ENCODE assay signal across 8 cellular contexts in genomic region chr11:60756307-60757032, GRCh38. TPM values are rescaled to one million over a fixed set of nuclear protein-coding genes. Genes with fewer than 3 reads are reported as not detected.
DNase-seq lines count a peak whose midpoint lies in the region; ATAC-seq, FAIRE-seq and TF ChIP-seq lines count a peak whose summit lies in the region.

Gene MS4A15, plus strand, starts transcription at chr11:60756867. Its CDS starts 6,867 bp downstream, at chr11:60763734.

- peak; percentile 86 for ATAC-seq in K562
- no peak for ATAC-seq in gastrocnemius medialis

- H3K36me3 ChIP-seq in K562 (ENCODE audit: control insufficient read depth, insufficient read depth, low read length) (no peaks in the 10 kb centered on the region), gastrocnemius medialis (no peaks in the 10 kb centered on the region), vagina (no peaks in the 10 kb centered on the region)

- peaks cover 0 to 8% of the 10 kb centered on the region in 2 experiments; a peak in 2 of 5 replicates for H3K4me1 ChIP-seq in K562 (replicated peaks in 1 of 2; ENCODE audit: control insufficient read depth in 2 of 2, insufficient read depth in 2 of 2, low read length in 2 of 2)
- peaks cover under 1% of the 10 kb centered on the region in 2 donors for H3K4me1 ChIP-seq in gastrocnemius medialis
- H3K4me1 ChIP-seq in vagina: no peaks in the 10 kb centered on the region

- no peak within 1 kb of the TSS for H3K4me2 ChIP-seq in K562 (ENCODE audit: insufficient read depth, low read length)

- CTCF ChIA-PET in K562 (lab: Yijun Ruan, JAX; ENCODE audit: low intra/inter-chr PET ratio): no interaction called here

- H3K9ac ChIP-seq in K562 (ENCODE audit: insufficient read depth in 1 of 2, low read depth in 2 of 2, low read length in 2 of 2): no peak within 1 kb of the TSS

- in situ Hi-C loops in K562 (cut with MboI) (no loop called here), gastrocnemius medialis (cut with MboI; ENCODE audit: low sequenced_read_pairs in 4 of 4) (no loop called here)

- no peaks in the 10 kb centered on the region for H3K79me2 ChIP-seq in K562 (ENCODE audit: control insufficient read depth, insufficient read depth, low read length)

- POLR2A ChIA-PET in K562 (lab: Yijun Ruan, JAX): interaction anchor here (0.7 to 1.5 kb wide), 2 partner anchors 26 to 36 kb away, joined by 3 read pairs; no protein-coding TSS in a partner anchor

- H2AFZ ChIP-seq in K562 (ENCODE audit: low read depth, low read length): no peak within 1 kb of the TSS

- TF ChIP-seq POLR2A in K562 (conservative IDR thresholded peaks at IDR 0.05) (no peak), gastrocnemius medialis (IDR thresholded peaks at IDR 0.05) (no peak), vagina (IDR thresholded peaks at IDR 0.05) (no peak)

- H3K4me3 ChIP-seq in GM12864 (ENCODE audit: low read depth, low read length) (no peak within 1 kb of the TSS), LNCaP clone FGC (ENCODE audit: low read depth, low read length) (no peak within 1 kb of the TSS), K562 (no peak within 1 kb of the TSS), gastrocnemius medialis (no peak within 1 kb of the TSS), vagina (no peak within 1 kb of the TSS)

- no peak for TF ChIP-seq EP300 in K562 (IDR thresholded peaks at IDR 0.05; ENCODE audit: low read length)

- H4K20me1 ChIP-seq in K562 (replicated peaks; ENCODE audit: control insufficient read depth, insufficient read depth, low read length): no peaks in the 10 kb centered on the region

- FAIRE-seq in K562 (lab: Jason Lieb, UNC): peak; percentile 86

- H3K27ac ChIP-seq in K562 (ENCODE audit: extremely low read depth, low read depth, low read length): no peak within 1 kb of the TSS
- no peak within 1 kb of the TSS for H3K27ac ChIP-seq in gastrocnemius medialis
- H3K27ac ChIP-seq in vagina: no peak within 1 kb of the TSS

- H3K9me3 ChIP-seq in K562 (replicated peaks; ENCODE audit: control insufficient read depth, insufficient read depth, low read depth, low read length) (no peaks in the 10 kb centered on the region), gastrocnemius medialis (no peaks in the 10 kb centered on the region), vagina (no peaks in the 10 kb centered on the region)

- H3K27me3 ChIP-seq in K562 (ENCODE audit: control insufficient read depth in 2 of 2, insufficient read depth in 2 of 2, low read length in 2 of 2): peaks cover 28 to 37% of the 10 kb centered on the region in 2 experiments
- H3K27me3 ChIP-seq in gastrocnemius medialis: peaks cover 0 to 2% (median 0%) of the 10 kb centered on the region in 3 donors
- no peaks in the 10 kb centered on the region for H3K27me3 ChIP-seq in vagina

- H3K9me1 ChIP-seq in K562 (ENCODE audit: control insufficient read depth, insufficient read depth, low read length): no peaks in the 10 kb centered on the region

- TF ChIP-seq RAD21 in K562 (CRISPR knock-in tag; conservative IDR thresholded peaks at IDR 0.05 in 1 of 2, IDR thresholded peaks at IDR 0.05 in 1 of 2): peak in 1 of 2 experiments; percentile 45; a peak in 2 of 4 replicates

- BruUV-seq in K562 (replicated peaks; lab: Mats Ljungman, UMichigan): no TSS peak

- TF ChIP-seq CTCF in GM12864 (IDR thresholded peaks at IDR 0.05; ENCODE audit: low read depth, low read length, missing control alignments): peak; percentile 74
- peak; percentile 41 for TF ChIP-seq CTCF in LNCaP clone FGC (IDR thresholded peaks at IDR 0.05; ENCODE audit: control insufficient read depth, extremely low read depth, insufficient read depth)
- peak; percentile 62 to 65 (median 64) for TF ChIP-seq CTCF in K562 (IDR thresholded peaks at IDR 0.05 in 2 of 3, conservative IDR thresholded peaks at IDR 0.05 in 1 of 3; ENCODE audit: insufficient read depth in 2 of 3, low read depth in 1 of 3, low read length in 3 of 3)
- TF ChIP-seq CTCF in gastrocnemius medialis (IDR thresholded peaks at IDR 0.05 in 4 of 5, conservative IDR thresholded peaks at IDR 0.05 in 1 of 5): no peak
- TF ChIP-seq CTCF in vagina (IDR thresholded peaks at IDR 0.05): no peak

- WGBS in K562 (ENCODE audit: insufficient coverage, low coverage, missing lambda C conversion rate): 11% methylated on average over 14 of the region's 14 CpGs

- DNase-seq in GM12864 (ENCODE audit: low read depth) (peak; percentile 26), LNCaP clone FGC (ENCODE audit: low read depth) (no peak), K562 (ENCODE audit: extremely low read depth in 1 of 4, low spot score in 3 of 4) (peak; percentile 54 to 66 (median 57)), myocyte (ENCODE audit: low read depth) (peak; percentile 71), gastrocnemius medialis (no peak), NCI-H774 (lab: John Stamatoyannopoulos, UW) (no peak), vagina (ENCODE audit: extremely low spot score in 2 of 2) (no peak), Ammon's horn (ENCODE audit: low spot score) (no peak)

- intact Hi-C loops in K562 (cut with micrococcal nuclease): loop anchor here (10.0 kb wide), 2 partner anchors 102 to 492 kb away; no protein-coding TSS in a partner anchor
- intact Hi-C loops in gastrocnemius medialis (cut with DNase I; ENCODE audit: low total_unique reads): no loop called here
- intact Hi-C loops in vagina (cut with DNase I): no loop called here

TF ChIP-seq in K562, 482 proteins besides CTCF, POLR2A, EP300 and RAD21 (continues in another document):
- TF ChIP-seq SMARCC2 (IDR thresholded peaks at IDR 0.05; ENCODE audit: low read depth) (no peak), SMC3 (conservative IDR thresholded peaks at IDR 0.05; ENCODE audit: insufficient read depth, low read depth, low read length) (peak; percentile 37; the same call in 1 of the 2 replicates), ETV6 (IDR thresholded peaks at IDR 0.05; ENCODE audit: borderline replicate concordance in 1 of 2, low read depth in 2 of 2, low read length in 1 of 2) (no peak), ETV6 (CRISPR knock-in tag; IDR thresholded peaks at IDR 0.05; ENCODE audit: borderline replicate concordance) (no peak), ZNF766 (CRISPR knock-in tag; conservative IDR thresholded peaks at IDR 0.05) (no peak), ZNF24 (IDR thresholded peaks at IDR 0.05) (no peak)

RNA-seq across cellular contexts. Expression of gene MS4A15, which starts in this region (rescaled TPM):
- not detected in 2 replicates for total RNA-seq in K562 (2011; cell fraction: chromatin; rRNA removed; ENCODE audit: low replicate concordance)
- not detected in 2 replicates for total RNA-seq in K562 (2011; cell fraction: nucleolus; rRNA removed)
- total RNA-seq in K562 (2011; cell fraction: nucleoplasm; rRNA removed): not detected in 2 replicates
- total RNA-seq in K562 (2014; rRNA removed): not detected in 2 replicates
- not detected in 2 replicates for total RNA-seq in K562 (2014; rRNA removed; fragmentation: Illumina TruSeq; extraction: Trizol)
- not detected in 2 replicates for total RNA-seq in K562 (2015; rRNA removed; fragmentation: Illumina TruSeq; extraction: Trizol)
- total RNA-seq in K562 (2021): not detected in 2 replicates
- polyA plus RNA-seq in K562 (2011; rRNA removed): not detected in 2 replicates
- polyA plus RNA-seq in K562 (2011; cell fraction: cytosol; rRNA removed): not detected in 2 replicates
- not detected in 2 replicates for polyA plus RNA-seq in K562 (2011; cell fraction: nucleus; rRNA removed)
- polyA plus RNA-seq in K562 (2012): not detected in 2 replicates
- not detected in 2 replicates for polyA plus RNA-seq in K562 (2014; fragmentation: Illumina TruSeq; extraction: Trizol)
- polyA plus RNA-seq in K562 (2014; fragmentation: Nextera tagmentation; extraction: Ambion mirVana): not detected
- polyA plus RNA-seq in K562 (2014; rRNA removed): not detected in 2 replicates
- polyA minus RNA-seq in K562 (2011; rRNA and poly(A)+ RNA removed): not detected in 2 replicates
- polyA minus RNA-seq in K562 (2011; cell fraction: cytosol; rRNA and poly(A)+ RNA removed): not detected in 2 replicates
- not detected in 2 replicates for polyA minus RNA-seq in K562 (2011; cell fraction: nucleus; rRNA and poly(A)+ RNA removed)
- not detected in 2 replicates for total RNA-seq in myocyte
- not detected for polyA plus RNA-seq in myocyte (2012)
- not detected for total RNA-seq in gastrocnemius medialis
- not detected for total RNA-seq in vagina

Comparison
In these comparisons a context has a peak if more than half of its experiments do, and no peak if none do; other contexts are left out.
1. Peak in DNase-seq and ATAC-seq in K562; RNA of the gene not detected or under 1 TPM.
2. Peak in DNase-seq in myocyte; RNA of the gene not detected or under 1 TPM.
3. CTCF ChIP-seq: peak in GM12864 (single experiment), LNCaP clone FGC (single experiment) and K562 (3 of 3); none in gastrocnemius medialis (0 of 5) and vagina (0 of 3).